8 cellular contexts compared by ENCODE assay signal in the genomic region with DNA sequence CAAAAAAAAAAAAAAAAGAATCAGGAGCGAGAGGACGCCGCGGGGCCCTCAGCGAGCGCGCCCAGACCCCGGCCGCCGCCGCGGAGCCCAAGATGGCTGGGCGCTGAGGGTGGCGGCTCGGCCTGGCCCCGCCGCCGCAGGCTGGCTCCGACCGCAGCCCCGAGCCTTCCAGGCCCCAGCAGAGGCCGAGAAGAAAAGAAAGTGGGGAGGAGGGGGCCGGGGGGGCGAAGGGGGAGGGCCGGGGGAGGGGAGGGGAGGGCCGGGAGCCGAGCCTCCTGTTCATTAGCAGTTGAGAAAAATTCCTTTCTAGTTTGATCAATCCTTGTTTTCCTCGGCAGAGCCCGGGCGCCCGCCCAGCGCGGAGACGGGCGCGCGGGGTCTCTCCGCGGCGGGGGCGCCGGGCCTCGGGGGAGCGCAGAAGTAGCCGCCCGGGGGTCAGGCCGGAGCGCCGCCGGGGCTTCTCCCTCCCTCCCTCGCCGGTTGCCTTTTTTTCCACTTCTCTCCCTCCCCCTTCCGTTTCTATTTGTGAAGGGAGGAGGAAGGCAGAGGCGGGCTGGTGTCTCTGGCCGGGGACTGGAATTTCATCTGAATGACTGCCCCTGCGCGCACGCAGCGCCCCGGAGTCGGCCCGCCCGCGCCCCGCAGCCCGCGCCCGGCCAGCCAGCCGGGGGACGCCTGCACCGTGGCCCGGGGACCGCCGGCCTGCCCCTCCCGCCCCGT. TPM values are rescaled to one million over a fixed set of nuclear protein-coding genes. Genes with fewer than 3 reads are reported as not detected.
DNase-seq lines count a peak whose midpoint lies in the region; ATAC-seq and TF ChIP-seq lines count a peak whose summit lies in the region.

No MANE protein-coding gene starts in this region.

- no peaks in the 10 kb centered on the region for H3K36me3 ChIP-seq in mesendoderm (ENCODE audit: control insufficient read depth, insufficient read depth, low read length)

- POLR2A ChIA-PET in activated CD4-positive, alpha-beta memory T cell treated with anti-CD3 and anti-CD28 coated beads for 36 hours (lab: Charles Lee) = interaction anchor here (2.8 to 4.1 kb wide), 3 partner anchors 17 to 69 kb away, joined by 13 to 53 read pairs (median 44); a partner anchor contains a TSS

- intact Hi-C loops in activated CD4-positive, alpha-beta memory T cell treated with anti-CD3 and anti-CD28 coated beads for 36 hours (cut with micrococcal nuclease) = loop anchor here (2.0 to 10.0 kb wide), 5 partner anchors 249 to 829 kb away; a partner anchor contains a TSS

- peaks cover 3% of the 10 kb centered on the region for H3K4me1 ChIP-seq in mesendoderm (ENCODE audit: control insufficient read depth, low read depth, low read length)

- in situ Hi-C loops in GM18951 (cut with MboI; ENCODE audit: low sequenced_read_pairs, unreplicated experiment) = no loop called here

- H2BK15ac ChIP-seq in mesendoderm (replicated peaks; ENCODE audit: low read depth) = no peak overlapping the region

- peaks cover 31% of the 10 kb centered on the region for H3K4me1 Mint-ChIP-seq in activated CD4-positive, alpha-beta memory T cell treated with anti-CD3 and anti-CD28 coated beads for 36 hours (ENCODE audit: low read depth)
- peaks cover 45% of the 10 kb centered on the region for H3K4me1 Mint-ChIP-seq in endothelial cell (ENCODE audit: unreplicated experiment)

- peak overlapping the region; percentile 97 for H3K27ac ChIP-seq in mesendoderm (ENCODE audit: low read depth, low read length)

- H3K4me3 Mint-ChIP-seq in activated CD4-positive, alpha-beta memory T cell treated with anti-CD3 and anti-CD28 coated beads for 36 hours = peak overlapping the region; percentile 86
- peak overlapping the region; percentile 93 for H3K4me3 Mint-ChIP-seq in endothelial cell (ENCODE audit: unreplicated experiment)

- no peaks in the 10 kb centered on the region for H3K9me3 Mint-ChIP-seq in activated CD4-positive, alpha-beta memory T cell treated with anti-CD3 and anti-CD28 coated beads for 36 hours
- H3K9me3 Mint-ChIP-seq in endothelial cell (ENCODE audit: unreplicated experiment) = no peaks in the 10 kb centered on the region

- peak overlapping the region; percentile 97 for H3K4ac ChIP-seq in mesendoderm (ENCODE audit: low read depth, low read length)

- peak; percentile 35 for TF ChIP-seq POLR2A in GM18951 (IDR thresholded peaks at IDR 0.05; ENCODE audit: extremely low read depth, insufficient read depth, insufficient read length)

- H4K5ac ChIP-seq in mesendoderm (ENCODE audit: low read length) = no peak overlapping the region

- peak; percentile 70 for DNase-seq in AG08396 (ENCODE audit: low spot score)
- peak; percentile 6 for DNase-seq in NCI-H345 treated with DMSO at 0.1 percent for 48 hours (lab: John Stamatoyannopoulos, UW; ENCODE audit: unreplicated experiment)
- DNase-seq in activated CD4-positive, alpha-beta memory T cell treated with anti-CD3 and anti-CD28 coated beads for 36 hours = peak; percentile 66
- peak; percentile 61 for DNase-seq in endothelial cell (ENCODE audit: low spot score)
- DNase-seq in mesendoderm = peak; percentile 86
- DNase-seq in stimulated activated naive CD8-positive, alpha-beta T cell treated with anti-CD3 and anti-CD28 coated beads, Interleukin-15, Interleukin-2, amounts not matched to agents 100 U/mL and 50 U/mL, for 24 hours = peak; percentile 68

- H3K79me2 ChIP-seq in mesendoderm (ENCODE audit: control insufficient read depth, insufficient read depth, low read length) = peaks cover 34% of the 10 kb centered on the region

- peak overlapping the region; percentile 64 for H2BK120ac ChIP-seq in mesendoderm (ENCODE audit: low read depth, low read length)

- WGBS in mesendoderm (ENCODE audit: extremely low coverage, insufficient coverage, low lambda C conversion rate) = no CpG with 5 or more reads among the region's 76 CpGs

- peak overlapping the region; percentile 92 for H3K18ac ChIP-seq in mesendoderm (ENCODE audit: low read length)

- peaks cover 18% of the 10 kb centered on the region for H3K36me3 Mint-ChIP-seq in activated CD4-positive, alpha-beta memory T cell treated with anti-CD3 and anti-CD28 coated beads for 36 hours
- peaks cover 42% of the 10 kb centered on the region for H3K36me3 Mint-ChIP-seq in endothelial cell (ENCODE audit: low read depth, unreplicated experiment)

- H3K79me1 ChIP-seq in mesendoderm (ENCODE audit: low read length) = peaks cover 11% of the 10 kb centered on the region

- CTCF ChIA-PET in activated CD4-positive, alpha-beta memory T cell treated with anti-CD3 and anti-CD28 coated beads for 36 hours (lab: Charles Lee) = interaction anchor here (1.0 to 3.5 kb wide), 7 partner anchors 25 to 141 kb away, joined by 3 to 27 read pairs (median 7); a partner anchor contains a TSS

- no peaks in the 10 kb centered on the region for H3K27me3 Mint-ChIP-seq in activated CD4-positive, alpha-beta memory T cell treated with anti-CD3 and anti-CD28 coated beads for 36 hours
- H3K27me3 Mint-ChIP-seq in endothelial cell (ENCODE audit: unreplicated experiment) = peaks cover 26% of the 10 kb centered on the region

- peak overlapping the region; percentile 44 for H4K8ac ChIP-seq in mesendoderm (ENCODE audit: low read depth, low read length)

- no peak for ATAC-seq in stimulated activated naive CD8-positive, alpha-beta T cell treated with anti-CD3 and anti-CD28 coated beads, Interleukin-15, Interleukin-2, amounts not matched to agents 100 U/mL and 50 U/mL, for 24 hours
- ATAC-seq in HG03108 (IDR thresholded peaks at IDR 0.05; ENCODE audit: unreplicated experiment) = no peak

- H3K56ac ChIP-seq in mesendoderm (ENCODE audit: low read length) = peak overlapping the region; percentile 86

- H3K23ac ChIP-seq in mesendoderm (ENCODE audit: low read length) = peak overlapping the region; percentile 29

- no peak overlapping the region for H2BK5ac ChIP-seq in mesendoderm (ENCODE audit: low read length)

- H3K4me2 ChIP-seq in mesendoderm (ENCODE audit: low read length) = peak overlapping the region; percentile 89

- H3K27me3 ChIP-seq in mesendoderm (ENCODE audit: insufficient read depth, low read length, poor library complexity) = no peaks in the 10 kb centered on the region

- H3K9ac ChIP-seq in mesendoderm (ENCODE audit: low read length) = peak overlapping the region; percentile 84

- no peak overlapping the region for H2AK5ac ChIP-seq in mesendoderm (ENCODE audit: low read length)

- no peak for TF ChIP-seq CTCF in endothelial cell (IDR thresholded peaks at IDR 0.05; ENCODE audit: unreplicated experiment)

- peak overlapping the region; percentile 57 for H3K4me3 ChIP-seq in mesendoderm (ENCODE audit: low read length)

- peak overlapping the region; percentile 92 for H3K27ac Mint-ChIP-seq in activated CD4-positive, alpha-beta memory T cell treated with anti-CD3 and anti-CD28 coated beads for 36 hours
- H3K27ac Mint-ChIP-seq in endothelial cell (ENCODE audit: unreplicated experiment) = peak overlapping the region; percentile 94

RNA-seq across cellular contexts. Expression of a gene that starts 0.8 kb away (rescaled TPM):
- 10 to 100 TPM; 46.8 to 50.3 TPM for total RNA-seq in activated CD4-positive, alpha-beta memory T cell treated with anti-CD3 and anti-CD28 coated beads for 36 hours
- total RNA-seq in endothelial cell (ENCODE audit: unreplicated experiment) = 219 TPM
- polyA plus RNA-seq in mesendoderm (2013, experiment 1 of 2) = 22.6 TPM
- 23.2 TPM for polyA plus RNA-seq in mesendoderm (2013, experiment 2 of 2)

Comparison
In these comparisons a context has a peak if more than half of its experiments do, and no peak if none do; other contexts are left out.
1. DNase-seq: peak in every context shown above with its lines; median percentile 86 in mesendoderm; 70 in AG08396; 68 in stimulated activated naive CD8-positive, alpha-beta T cell treated with anti-CD3 and anti-CD28 coated beads, Interleukin-15, Interleukin-2, amounts not matched to agents 100 U/mL and 50 U/mL, for 24 hours; 66 in activated CD4-positive, alpha-beta memory T cell treated with anti-CD3 and anti-CD28 coated beads for 36 hours; 61 in endothelial cell; 6 in NCI-H345 treated with DMSO at 0.1 percent for 48 hours.